In the genomic region with DNA sequence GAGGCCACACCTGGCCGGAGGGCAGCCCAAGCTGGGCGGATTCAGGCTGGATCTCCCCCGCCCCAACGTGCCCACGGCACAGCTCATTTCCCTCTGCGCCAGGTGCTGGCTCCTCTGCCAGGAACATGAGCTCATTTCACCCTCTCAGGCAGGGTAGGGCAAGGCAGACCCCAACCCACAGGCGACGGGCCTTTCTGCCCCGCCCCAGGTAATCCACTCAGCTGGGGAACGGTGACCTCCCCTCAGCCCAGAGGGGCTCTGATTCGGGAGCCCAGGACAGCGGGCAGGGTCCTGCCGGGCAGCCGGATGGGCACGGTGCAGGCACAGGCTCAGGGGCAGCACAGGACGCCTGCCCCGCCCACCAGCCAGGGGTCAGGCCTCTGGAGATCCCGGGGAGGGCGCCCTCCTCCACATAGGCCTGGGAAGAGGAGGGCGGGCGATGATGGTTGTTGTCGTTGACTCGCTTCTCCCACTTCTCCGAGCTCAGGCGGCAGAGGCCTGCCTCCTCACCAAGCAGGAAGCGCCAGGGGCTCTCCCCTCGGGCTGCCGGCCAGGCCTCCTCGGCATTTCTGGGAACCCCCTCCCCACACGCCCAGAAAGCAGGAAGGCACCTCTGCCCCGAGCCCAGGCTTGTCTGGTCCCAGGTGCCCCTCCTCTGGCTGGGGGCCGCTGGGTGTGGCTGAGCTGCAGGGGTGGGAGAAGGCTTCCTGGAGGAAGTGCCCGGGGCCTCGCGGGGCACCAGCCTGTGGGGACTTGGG, we compare ENCODE assay signal across 1 cellular context.
A peak's percentile ranks its signal among the peaks of the same experiment; 100 is the strongest.
TF ChIP-seq lines count a peak whose summit lies in the region.

No MANE protein-coding gene starts in this region.

TF ChIP-seq in K562, 482 proteins besides CTCF, POLR2A, EP300 and RAD21:
- TF ChIP-seq CREB1 (IDR thresholded peaks at IDR 0.05) (no peak), CREB1 (CRISPR knock-in tag; IDR thresholded peaks at IDR 0.05) (no peak), PHF8 (IDR thresholded peaks at IDR 0.05; ENCODE audit: borderline replicate concordance, low read length) (peak; percentile 46; the same call in 1 of the 2 replicates), CBFB (CRISPR knock-in tag; IDR thresholded peaks at IDR 0.05) (0 out of 2 replicates have a peak, but pooled peaks have one; percentile 34), ZFX (CRISPR knock-in tag; IDR thresholded peaks at IDR 0.05) (peak; percentile 46; the same call in 1 of the 2 replicates), RBFOX2 (IDR thresholded peaks at IDR 0.05; ENCODE audit: low read depth, low read length) (peak; percentile 40; the same call in 1 of the 2 replicates), ZNF75A (CRISPR knock-in tag; IDR thresholded peaks at IDR 0.05) (0 out of 2 replicates have a peak, but pooled peaks have one; percentile 26), KDM5B (IDR thresholded peaks at IDR 0.05; ENCODE audit: insufficient replicate concordance, low read depth, low read length) (no peak)
- TF ChIP-seq, protein P1, sequence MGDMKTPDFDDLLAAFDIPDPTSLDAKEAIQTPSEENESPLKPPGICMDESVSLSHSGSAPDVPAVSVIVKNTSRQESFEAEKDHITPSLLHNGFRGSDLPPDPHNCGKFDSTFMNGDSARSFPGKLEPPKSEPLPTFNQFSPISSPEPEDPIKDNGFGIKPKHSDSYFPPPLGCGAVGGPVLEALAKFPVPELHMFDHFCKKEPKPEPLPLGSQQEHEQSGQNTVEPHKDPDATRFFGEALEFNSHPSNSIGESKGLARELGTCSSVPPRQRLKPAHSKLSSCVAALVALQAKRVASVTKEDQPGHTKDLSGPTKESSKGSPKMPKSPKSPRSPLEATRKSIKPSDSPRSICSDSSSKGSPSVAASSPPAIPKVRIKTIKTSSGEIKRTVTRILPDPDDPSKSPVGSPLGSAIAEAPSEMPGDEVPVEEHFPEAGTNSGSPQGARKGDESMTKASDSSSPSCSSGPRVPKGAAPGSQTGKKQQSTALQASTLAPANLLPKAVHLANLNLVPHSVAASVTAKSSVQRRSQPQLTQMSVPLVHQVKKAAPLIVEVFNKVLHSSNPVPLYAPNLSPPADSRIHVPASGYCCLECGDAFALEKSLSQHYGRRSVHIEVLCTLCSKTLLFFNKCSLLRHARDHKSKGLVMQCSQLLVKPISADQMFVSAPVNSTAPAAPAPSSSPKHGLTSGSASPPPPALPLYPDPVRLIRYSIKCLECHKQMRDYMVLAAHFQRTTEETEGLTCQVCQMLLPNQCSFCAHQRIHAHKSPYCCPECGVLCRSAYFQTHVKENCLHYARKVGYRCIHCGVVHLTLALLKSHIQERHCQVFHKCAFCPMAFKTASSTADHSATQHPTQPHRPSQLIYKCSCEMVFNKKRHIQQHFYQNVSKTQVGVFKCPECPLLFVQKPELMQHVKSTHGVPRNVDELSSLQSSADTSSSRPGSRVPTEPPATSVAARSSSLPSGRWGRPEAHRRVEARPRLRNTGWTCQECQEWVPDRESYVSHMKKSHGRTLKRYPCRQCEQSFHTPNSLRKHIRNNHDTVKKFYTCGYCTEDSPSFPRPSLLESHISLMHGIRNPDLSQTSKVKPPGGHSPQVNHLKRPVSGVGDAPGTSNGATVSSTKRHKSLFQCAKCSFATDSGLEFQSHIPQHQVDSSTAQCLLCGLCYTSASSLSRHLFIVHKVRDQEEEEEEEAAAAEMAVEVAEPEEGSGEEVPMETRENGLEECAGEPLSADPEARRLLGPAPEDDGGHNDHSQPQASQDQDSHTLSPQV (IDR thresholded peaks at IDR 0.05): peak; percentile 46
